In the genomic region with DNA sequence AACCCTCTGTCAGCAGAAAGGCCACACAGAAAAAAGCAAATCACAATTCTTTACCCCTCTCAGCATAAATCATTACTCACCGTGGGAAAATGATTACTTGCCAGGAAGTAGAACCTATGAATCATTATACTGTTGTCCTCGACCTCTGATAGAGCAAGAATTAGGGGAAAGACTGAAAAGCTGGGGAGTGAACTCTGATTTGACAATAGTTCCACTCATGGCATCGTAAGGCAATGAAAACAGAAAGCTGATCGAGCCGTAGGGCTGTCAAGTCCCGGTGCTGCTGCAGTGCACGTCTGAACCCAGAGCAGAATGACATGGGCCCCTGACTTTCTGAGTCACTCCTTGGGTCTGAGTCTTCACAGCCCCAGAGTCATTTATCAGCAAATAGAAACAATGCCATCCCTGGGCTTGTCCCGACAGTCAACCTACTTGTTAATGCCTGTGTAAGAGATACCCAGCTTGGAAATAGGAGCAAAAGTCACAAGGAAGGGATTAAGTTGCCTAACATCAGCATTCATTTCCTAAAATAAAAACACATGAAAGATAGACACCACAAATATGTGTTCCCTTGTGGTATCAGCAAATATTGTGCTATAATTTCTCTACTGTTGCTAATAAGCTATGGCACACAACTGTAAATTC, we compare ENCODE assay signal across 8 cellular contexts.
DNase-seq lines count a peak whose midpoint lies in the region; ATAC-seq and TF ChIP-seq lines count a peak whose summit lies in the region.

No MANE protein-coding gene starts in this region.

- H3K27ac ChIP-seq in KMS-11 = peak overlapping the region; percentile 79; the same call in 1 of the 2 replicates
- H3K27ac ChIP-seq in Karpas-422 (ENCODE audit: low read length) = no peak overlapping the region

- peak overlapping the region; percentile 11 for H3K27ac Mint-ChIP-seq in activated T-cell treated with anti-CD3 and anti-CD28 coated beads, Interleukin-2, amount 50 U/mL, for 72 hours

- in situ Hi-C loops in HAP-1 (cut with MboI; ENCODE audit: low sequenced_read_pairs) = no loop called here

- ATAC-seq in GM21723 (IDR thresholded peaks at IDR 0.05; ENCODE audit: unreplicated experiment) = peak; percentile 35
- peak; percentile 84 to 86 for ATAC-seq in activated T-cell treated with anti-CD3 and anti-CD28 coated beads, Interleukin-2, amount 50 U/mL, for 72 hours (replicated peaks in 1 of 2)

- no peaks in the 10 kb centered on the region for H3K9me2 ChIP-seq in Karpas-422 (replicated peaks; ENCODE audit: insufficient read depth, low read length)

- peak overlapping the region; percentile 78 for H3K4me2 ChIP-seq in KMS-11
- H3K4me2 ChIP-seq in Karpas-422 (ENCODE audit: low read depth, low read length, poor library complexity, severe bottlenecking) = no peak overlapping the region

- DNase-seq in GM06990 (ENCODE audit: extremely low read depth, insufficient read length) (peak; percentile 71), hepatic stellate cell (ENCODE audit: low spot score) (peak; percentile 35), HAP-1 (ENCODE audit: low spot score in 2 of 2) (no peak), Karpas-422 (no peak)
- peak; percentile 62 to 65 for DNase-seq in activated T-cell treated with anti-CD3 and anti-CD28 coated beads, Interleukin-2, amount 50 U/mL, for 72 hours
- DNase-seq in stimulated activated CD4-positive, alpha-beta T cell treated with anti-CD3 and anti-CD28 coated beads, Interleukin-15, amount 100 ng/mL, for 24 hours = peak; percentile 61

- peaks cover 36% of the 10 kb centered on the region for H3K4me1 Mint-ChIP-seq in activated T-cell treated with anti-CD3 and anti-CD28 coated beads, Interleukin-2, amount 50 U/mL, for 72 hours (ENCODE audit: low read depth)

- H3K4me3 Mint-ChIP-seq in activated T-cell treated with anti-CD3 and anti-CD28 coated beads, Interleukin-2, amount 50 U/mL, for 72 hours = peak overlapping the region; percentile 67 to 71

- H3K36me3 ChIP-seq in GM06990 (ENCODE audit: control insufficient read depth, insufficient read depth, low read length) = no peaks in the 10 kb centered on the region
- H3K36me3 ChIP-seq in KMS-11 (ENCODE audit: insufficient read depth) = no peaks in the 10 kb centered on the region
- no peaks in the 10 kb centered on the region for H3K36me3 ChIP-seq in HAP-1 (replicated peaks)
- no peaks in the 10 kb centered on the region for H3K36me3 ChIP-seq in Karpas-422 (ENCODE audit: insufficient read depth, low read length)

- peaks cover 42% of the 10 kb centered on the region for H3K27me3 Mint-ChIP-seq in activated T-cell treated with anti-CD3 and anti-CD28 coated beads, Interleukin-2, amount 50 U/mL, for 72 hours (ENCODE audit: low read depth)

- no peaks in the 10 kb centered on the region for H3K9me3 Mint-ChIP-seq in activated T-cell treated with anti-CD3 and anti-CD28 coated beads, Interleukin-2, amount 50 U/mL, for 72 hours

- H3K4me3 ChIP-seq in GM06990 (replicated peaks; ENCODE audit: low read depth, low read length) = peak overlapping the region; percentile 52
- no peak overlapping the region for H3K4me3 ChIP-seq in KMS-11 (IDR thresholded peaks at IDR 0.05; ENCODE audit: insufficient read depth, low read depth, low read length)
- H3K4me3 ChIP-seq in HAP-1 = no peak overlapping the region
- no peak overlapping the region for H3K4me3 ChIP-seq in Karpas-422 (ENCODE audit: low read length)

- H3K9ac ChIP-seq in KMS-11 (no peak overlapping the region), Karpas-422 (ENCODE audit: low read length) (no peak overlapping the region)

- H2AFZ ChIP-seq in KMS-11 (ENCODE audit: low read depth) = no peak overlapping the region
- H2AFZ ChIP-seq in Karpas-422 (ENCODE audit: low read length) = no peak overlapping the region

- H4K20me1 ChIP-seq in KMS-11 (ENCODE audit: insufficient read depth) (no peaks in the 10 kb centered on the region), Karpas-422 (ENCODE audit: insufficient read depth, low read depth, low read length) (no peaks in the 10 kb centered on the region)

- H3K4me1 ChIP-seq in KMS-11 (ENCODE audit: low read depth, poor library complexity, severe bottlenecking) (peaks cover 46% of the 10 kb centered on the region), HAP-1 (no peaks in the 10 kb centered on the region), Karpas-422 (ENCODE audit: low read length) (no peaks in the 10 kb centered on the region)

- no peaks in the 10 kb centered on the region for H3K27me3 ChIP-seq in GM06990 (replicated peaks; ENCODE audit: control insufficient read depth, insufficient read depth, low read length)
- H3K27me3 ChIP-seq in KMS-11 (ENCODE audit: insufficient read depth, low read depth) = no peaks in the 10 kb centered on the region
- no peaks in the 10 kb centered on the region for H3K27me3 ChIP-seq in HAP-1 (ENCODE audit: low read depth)
- H3K27me3 ChIP-seq in Karpas-422 (ENCODE audit: low read length) = 0 out of 2 replicates have a peak, but pooled peaks cover 5% of the 10 kb centered on the region

- no peaks in the 10 kb centered on the region for H3K79me2 ChIP-seq in KMS-11 (ENCODE audit: insufficient read depth, low read depth)
- no peaks in the 10 kb centered on the region for H3K79me2 ChIP-seq in Karpas-422 (ENCODE audit: low read length)

- TF ChIP-seq CTCF in GM06990 (IDR thresholded peaks at IDR 0.05; ENCODE audit: insufficient read depth, low read length, poor library complexity, severe bottlenecking) = no peak
- TF ChIP-seq CTCF in KMS-11 (conservative IDR thresholded peaks at IDR 0.05; ENCODE audit: low read depth, low read length) = no peak

- H3K9me3 ChIP-seq in HAP-1 (no peaks in the 10 kb centered on the region), Karpas-422 (ENCODE audit: low read length) (no peaks in the 10 kb centered on the region)

- H3K36me3 Mint-ChIP-seq in activated T-cell treated with anti-CD3 and anti-CD28 coated beads, Interleukin-2, amount 50 U/mL, for 72 hours (ENCODE audit: insufficient read depth in 2 of 2) = peaks cover 0 to 2% of the 10 kb centered on the region in 2 donors

Comparison
In these comparisons a context has a peak if more than half of its experiments do, and no peak if none do; other contexts are left out.
1. DNase-seq: peak in GM06990 (single experiment), activated T-cell treated with anti-CD3 and anti-CD28 coated beads, Interleukin-2, amount 50 U/mL, for 72 hours (2 of 2), hepatic stellate cell (single experiment) and stimulated activated CD4-positive, alpha-beta T cell treated with anti-CD3 and anti-CD28 coated beads, Interleukin-15, amount 100 ng/mL, for 24 hours (single experiment); none in HAP-1 (0 of 2) and Karpas-422 (single experiment).